Comparison of ENCODE assay signal across 1 cellular context in the genomic region with DNA sequence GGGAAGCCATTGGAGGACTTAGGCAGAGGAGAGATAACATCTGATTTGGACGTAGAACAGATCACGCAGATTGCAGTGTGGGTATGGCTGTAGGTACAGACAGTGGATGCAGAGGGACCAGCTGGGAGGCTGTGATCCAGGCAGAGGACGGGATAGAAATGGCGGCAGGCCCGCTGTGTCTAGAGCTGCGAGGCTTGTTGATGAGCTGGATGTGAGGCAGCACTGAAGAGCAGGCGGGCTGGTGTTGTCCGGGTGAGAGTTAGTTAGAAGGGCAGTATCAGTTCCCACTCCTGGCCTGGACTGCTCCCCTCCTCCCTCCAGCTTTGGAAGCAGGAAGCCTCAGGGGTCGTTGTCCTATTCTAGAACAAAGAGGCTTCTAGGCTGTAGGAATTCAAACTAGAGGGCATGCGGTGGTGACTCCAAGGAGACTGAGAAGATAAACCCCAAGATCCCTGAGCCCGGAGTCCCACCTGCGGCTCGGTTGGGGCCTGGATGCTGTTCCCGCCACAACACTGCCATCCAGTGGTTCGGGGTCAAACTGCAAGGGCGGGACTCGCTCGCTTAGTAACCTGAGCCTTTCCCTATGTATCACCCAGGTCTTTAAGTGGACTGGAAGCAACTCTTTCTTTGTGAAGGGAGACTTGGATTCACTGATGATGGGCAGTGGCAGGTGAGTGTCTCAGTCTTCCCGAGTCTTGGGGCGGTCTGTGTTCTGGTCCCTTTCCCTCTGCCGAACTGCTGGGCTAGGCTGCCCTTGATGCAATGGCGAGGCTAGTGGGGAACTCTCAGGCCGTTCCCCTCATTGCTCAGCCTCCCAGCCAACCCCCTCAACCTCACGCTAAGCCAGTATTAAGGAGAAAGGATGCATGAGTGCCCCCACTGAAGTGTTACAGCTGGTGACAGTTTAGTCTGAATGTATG.
A peak's percentile ranks its signal among the peaks of the same experiment; 100 is the strongest.
TF ChIP-seq lines count a peak whose summit lies in the region.

No MANE protein-coding gene starts in this region.

TF ChIP-seq in HepG2, 621 proteins besides CTCF, POLR2A, EP300 and RAD21 (continued from another document and continues in another):
- TF ChIP-seq, protein P1, sequence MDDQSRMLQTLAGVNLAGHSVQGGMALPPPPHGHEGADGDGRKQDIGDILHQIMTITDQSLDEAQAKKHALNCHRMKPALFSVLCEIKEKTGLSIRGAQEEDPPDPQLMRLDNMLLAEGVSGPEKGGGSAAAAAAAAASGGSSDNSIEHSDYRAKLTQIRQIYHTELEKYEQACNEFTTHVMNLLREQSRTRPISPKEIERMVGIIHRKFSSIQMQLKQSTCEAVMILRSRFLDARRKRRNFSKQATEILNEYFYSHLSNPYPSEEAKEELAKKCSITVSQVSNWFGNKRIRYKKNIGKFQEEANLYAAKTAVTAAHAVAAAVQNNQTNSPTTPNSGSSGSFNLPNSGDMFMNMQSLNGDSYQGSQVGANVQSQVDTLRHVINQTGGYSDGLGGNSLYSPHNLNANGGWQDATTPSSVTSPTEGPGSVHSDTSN (CRISPR knock-in tag; IDR thresholded peaks at IDR 0.05; ENCODE audit: borderline replicate concordance): no peak
- TF ChIP-seq ZNF563 (CRISPR knock-in tag; IDR thresholded peaks at IDR 0.05): 0 out of 2 replicates have a peak, but pooled peaks have one; percentile 31
- TF ChIP-seq SOX13 (IDR thresholded peaks at IDR 0.05): no peak
- 0 out of 4 replicates have a peak, but pooled peaks of 1 of the 2 experiments have one; percentile 15 for TF ChIP-seq SOX13 (CRISPR knock-in tag; conservative IDR thresholded peaks at IDR 0.05 in 1 of 2, IDR thresholded peaks at IDR 0.05 in 1 of 2)
- no peak for TF ChIP-seq ZFP36 (IDR thresholded peaks at IDR 0.05; ENCODE audit: borderline replicate concordance, low read depth, low read length, partially characterized antibody)
- TF ChIP-seq ETV6 (CRISPR knock-in tag; conservative IDR thresholded peaks at IDR 0.05): no peak
- TF ChIP-seq SOX5 (CRISPR knock-in tag; IDR thresholded peaks at IDR 0.05; ENCODE audit: borderline replicate concordance): no peak
- TF ChIP-seq, protein P2, sequence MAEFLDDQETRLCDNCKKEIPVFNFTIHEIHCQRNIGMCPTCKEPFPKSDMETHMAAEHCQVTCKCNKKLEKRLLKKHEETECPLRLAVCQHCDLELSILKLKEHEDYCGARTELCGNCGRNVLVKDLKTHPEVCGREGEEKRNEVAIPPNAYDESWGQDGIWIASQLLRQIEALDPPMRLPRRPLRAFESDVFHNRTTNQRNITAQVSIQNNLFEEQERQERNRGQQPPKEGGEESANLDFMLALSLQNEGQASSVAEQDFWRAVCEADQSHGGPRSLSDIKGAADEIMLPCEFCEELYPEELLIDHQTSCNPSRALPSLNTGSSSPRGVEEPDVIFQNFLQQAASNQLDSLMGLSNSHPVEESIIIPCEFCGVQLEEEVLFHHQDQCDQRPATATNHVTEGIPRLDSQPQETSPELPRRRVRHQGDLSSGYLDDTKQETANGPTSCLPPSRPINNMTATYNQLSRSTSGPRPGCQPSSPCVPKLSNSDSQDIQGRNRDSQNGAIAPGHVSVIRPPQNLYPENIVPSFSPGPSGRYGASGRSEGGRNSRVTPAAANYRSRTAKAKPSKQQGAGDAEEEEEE (CRISPR knock-in tag; IDR thresholded peaks at IDR 0.05; ENCODE audit: borderline replicate concordance): peak; percentile 96
- TF ChIP-seq, protein P3, sequence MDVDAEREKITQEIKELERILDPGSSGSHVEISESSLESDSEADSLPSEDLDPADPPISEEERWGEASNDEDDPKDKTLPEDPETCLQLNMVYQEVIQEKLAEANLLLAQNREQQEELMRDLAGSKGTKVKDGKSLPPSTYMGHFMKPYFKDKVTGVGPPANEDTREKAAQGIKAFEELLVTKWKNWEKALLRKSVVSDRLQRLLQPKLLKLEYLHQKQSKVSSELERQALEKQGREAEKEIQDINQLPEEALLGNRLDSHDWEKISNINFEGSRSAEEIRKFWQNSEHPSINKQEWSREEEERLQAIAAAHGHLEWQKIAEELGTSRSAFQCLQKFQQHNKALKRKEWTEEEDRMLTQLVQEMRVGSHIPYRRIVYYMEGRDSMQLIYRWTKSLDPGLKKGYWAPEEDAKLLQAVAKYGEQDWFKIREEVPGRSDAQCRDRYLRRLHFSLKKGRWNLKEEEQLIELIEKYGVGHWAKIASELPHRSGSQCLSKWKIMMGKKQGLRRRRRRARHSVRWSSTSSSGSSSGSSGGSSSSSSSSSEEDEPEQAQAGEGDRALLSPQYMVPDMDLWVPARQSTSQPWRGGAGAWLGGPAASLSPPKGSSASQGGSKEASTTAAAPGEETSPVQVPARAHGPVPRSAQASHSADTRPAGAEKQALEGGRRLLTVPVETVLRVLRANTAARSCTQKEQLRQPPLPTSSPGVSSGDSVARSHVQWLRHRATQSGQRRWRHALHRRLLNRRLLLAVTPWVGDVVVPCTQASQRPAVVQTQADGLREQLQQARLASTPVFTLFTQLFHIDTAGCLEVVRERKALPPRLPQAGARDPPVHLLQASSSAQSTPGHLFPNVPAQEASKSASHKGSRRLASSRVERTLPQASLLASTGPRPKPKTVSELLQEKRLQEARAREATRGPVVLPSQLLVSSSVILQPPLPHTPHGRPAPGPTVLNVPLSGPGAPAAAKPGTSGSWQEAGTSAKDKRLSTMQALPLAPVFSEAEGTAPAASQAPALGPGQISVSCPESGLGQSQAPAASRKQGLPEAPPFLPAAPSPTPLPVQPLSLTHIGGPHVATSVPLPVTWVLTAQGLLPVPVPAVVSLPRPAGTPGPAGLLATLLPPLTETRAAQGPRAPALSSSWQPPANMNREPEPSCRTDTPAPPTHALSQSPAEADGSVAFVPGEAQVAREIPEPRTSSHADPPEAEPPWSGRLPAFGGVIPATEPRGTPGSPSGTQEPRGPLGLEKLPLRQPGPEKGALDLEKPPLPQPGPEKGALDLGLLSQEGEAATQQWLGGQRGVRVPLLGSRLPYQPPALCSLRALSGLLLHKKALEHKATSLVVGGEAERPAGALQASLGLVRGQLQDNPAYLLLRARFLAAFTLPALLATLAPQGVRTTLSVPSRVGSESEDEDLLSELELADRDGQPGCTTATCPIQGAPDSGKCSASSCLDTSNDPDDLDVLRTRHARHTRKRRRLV (CRISPR knock-in tag; IDR thresholded peaks at IDR 0.05): peak; percentile 74; the same call in 1 of the 2 replicates
- no peak for TF ChIP-seq FOXK2 (IDR thresholded peaks at IDR 0.05)
- peak; percentile 60 for TF ChIP-seq ZFY (CRISPR knock-in tag; IDR thresholded peaks at IDR 0.05)
- no peak for TF ChIP-seq ADNP (CRISPR knock-in tag; IDR thresholded peaks at IDR 0.05)
- TF ChIP-seq ZSCAN21 (CRISPR knock-in tag; IDR thresholded peaks at IDR 0.05; ENCODE audit: borderline replicate concordance): peak; percentile 23; the same call in 1 of the 2 replicates
- 0 out of 2 replicates have a peak, but pooled peaks have one; percentile 73 for TF ChIP-seq ZNF263 (CRISPR knock-in tag; IDR thresholded peaks at IDR 0.05)
- TF ChIP-seq NCOA2 (CRISPR knock-in tag; IDR thresholded peaks at IDR 0.05): no peak; the same call in 1 of the 2 replicates
- TF ChIP-seq, protein P4, sequence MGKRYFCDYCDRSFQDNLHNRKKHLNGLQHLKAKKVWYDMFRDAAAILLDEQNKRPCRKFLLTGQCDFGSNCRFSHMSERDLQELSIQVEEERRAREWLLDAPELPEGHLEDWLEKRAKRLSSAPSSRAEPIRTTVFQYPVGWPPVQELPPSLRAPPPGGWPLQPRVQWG (CRISPR knock-in tag; IDR thresholded peaks at IDR 0.05; ENCODE audit: borderline replicate concordance, low read depth): no peak
- TF ChIP-seq FOXK1 (CRISPR knock-in tag; IDR thresholded peaks at IDR 0.05; ENCODE audit: borderline replicate concordance, low read depth): no peak
- no peak for TF ChIP-seq ZFP36L2 (CRISPR knock-in tag; IDR thresholded peaks at IDR 0.05)
- TF ChIP-seq ZMYM2 (CRISPR knock-in tag; IDR thresholded peaks at IDR 0.05): no peak
- TF ChIP-seq CAMTA2 (CRISPR knock-in tag; IDR thresholded peaks at IDR 0.05; ENCODE audit: borderline replicate concordance): no peak
- TF ChIP-seq, protein P5, sequence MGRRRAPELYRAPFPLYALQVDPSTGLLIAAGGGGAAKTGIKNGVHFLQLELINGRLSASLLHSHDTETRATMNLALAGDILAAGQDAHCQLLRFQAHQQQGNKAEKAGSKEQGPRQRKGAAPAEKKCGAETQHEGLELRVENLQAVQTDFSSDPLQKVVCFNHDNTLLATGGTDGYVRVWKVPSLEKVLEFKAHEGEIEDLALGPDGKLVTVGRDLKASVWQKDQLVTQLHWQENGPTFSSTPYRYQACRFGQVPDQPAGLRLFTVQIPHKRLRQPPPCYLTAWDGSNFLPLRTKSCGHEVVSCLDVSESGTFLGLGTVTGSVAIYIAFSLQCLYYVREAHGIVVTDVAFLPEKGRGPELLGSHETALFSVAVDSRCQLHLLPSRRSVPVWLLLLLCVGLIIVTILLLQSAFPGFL (CRISPR knock-in tag; IDR thresholded peaks at IDR 0.05): no peak
- TF ChIP-seq SMC3 (IDR thresholded peaks at IDR 0.05; ENCODE audit: low read length): peak; percentile 92
- TF ChIP-seq ZNF12 (CRISPR knock-in tag; IDR thresholded peaks at IDR 0.05): 0 out of 2 replicates have a peak, but pooled peaks have one; percentile 33
- TF ChIP-seq SIN3B (IDR thresholded peaks at IDR 0.05; ENCODE audit: low read length): no peak
- no peak for TF ChIP-seq GZF1 (CRISPR knock-in tag; IDR thresholded peaks at IDR 0.05)
- TF ChIP-seq, protein P6, sequence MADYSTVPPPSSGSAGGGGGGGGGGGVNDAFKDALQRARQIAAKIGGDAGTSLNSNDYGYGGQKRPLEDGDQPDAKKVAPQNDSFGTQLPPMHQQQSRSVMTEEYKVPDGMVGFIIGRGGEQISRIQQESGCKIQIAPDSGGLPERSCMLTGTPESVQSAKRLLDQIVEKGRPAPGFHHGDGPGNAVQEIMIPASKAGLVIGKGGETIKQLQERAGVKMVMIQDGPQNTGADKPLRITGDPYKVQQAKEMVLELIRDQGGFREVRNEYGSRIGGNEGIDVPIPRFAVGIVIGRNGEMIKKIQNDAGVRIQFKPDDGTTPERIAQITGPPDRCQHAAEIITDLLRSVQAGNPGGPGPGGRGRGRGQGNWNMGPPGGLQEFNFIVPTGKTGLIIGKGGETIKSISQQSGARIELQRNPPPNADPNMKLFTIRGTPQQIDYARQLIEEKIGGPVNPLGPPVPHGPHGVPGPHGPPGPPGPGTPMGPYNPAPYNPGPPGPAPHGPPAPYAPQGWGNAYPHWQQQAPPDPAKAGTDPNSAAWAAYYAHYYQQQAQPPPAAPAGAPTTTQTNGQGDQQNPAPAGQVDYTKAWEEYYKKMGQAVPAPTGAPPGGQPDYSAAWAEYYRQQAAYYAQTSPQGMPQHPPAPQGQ (CRISPR knock-in tag; IDR thresholded peaks at IDR 0.05; ENCODE audit: borderline replicate concordance): 0 out of 2 replicates have a peak, but pooled peaks have one; percentile 69
- TF ChIP-seq, protein P7, sequence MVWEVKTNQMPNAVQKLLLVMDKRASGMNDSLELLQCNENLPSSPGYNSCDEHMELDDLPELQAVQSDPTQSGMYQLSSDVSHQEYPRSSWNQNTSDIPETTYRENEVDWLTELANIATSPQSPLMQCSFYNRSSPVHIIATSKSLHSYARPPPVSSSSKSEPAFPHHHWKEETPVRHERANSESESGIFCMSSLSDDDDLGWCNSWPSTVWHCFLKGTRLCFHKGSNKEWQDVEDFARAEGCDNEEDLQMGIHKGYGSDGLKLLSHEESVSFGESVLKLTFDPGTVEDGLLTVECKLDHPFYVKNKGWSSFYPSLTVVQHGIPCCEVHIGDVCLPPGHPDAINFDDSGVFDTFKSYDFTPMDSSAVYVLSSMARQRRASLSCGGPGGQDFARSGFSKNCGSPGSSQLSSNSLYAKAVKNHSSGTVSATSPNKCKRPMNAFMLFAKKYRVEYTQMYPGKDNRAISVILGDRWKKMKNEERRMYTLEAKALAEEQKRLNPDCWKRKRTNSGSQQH (CRISPR knock-in tag; IDR thresholded peaks at IDR 0.05; ENCODE audit: low read depth): peak; percentile 23; the same call in 1 of the 2 replicates
- peak; percentile 88 for TF ChIP-seq ZNF501 (CRISPR knock-in tag; IDR thresholded peaks at IDR 0.05)
- TF ChIP-seq, protein P8, sequence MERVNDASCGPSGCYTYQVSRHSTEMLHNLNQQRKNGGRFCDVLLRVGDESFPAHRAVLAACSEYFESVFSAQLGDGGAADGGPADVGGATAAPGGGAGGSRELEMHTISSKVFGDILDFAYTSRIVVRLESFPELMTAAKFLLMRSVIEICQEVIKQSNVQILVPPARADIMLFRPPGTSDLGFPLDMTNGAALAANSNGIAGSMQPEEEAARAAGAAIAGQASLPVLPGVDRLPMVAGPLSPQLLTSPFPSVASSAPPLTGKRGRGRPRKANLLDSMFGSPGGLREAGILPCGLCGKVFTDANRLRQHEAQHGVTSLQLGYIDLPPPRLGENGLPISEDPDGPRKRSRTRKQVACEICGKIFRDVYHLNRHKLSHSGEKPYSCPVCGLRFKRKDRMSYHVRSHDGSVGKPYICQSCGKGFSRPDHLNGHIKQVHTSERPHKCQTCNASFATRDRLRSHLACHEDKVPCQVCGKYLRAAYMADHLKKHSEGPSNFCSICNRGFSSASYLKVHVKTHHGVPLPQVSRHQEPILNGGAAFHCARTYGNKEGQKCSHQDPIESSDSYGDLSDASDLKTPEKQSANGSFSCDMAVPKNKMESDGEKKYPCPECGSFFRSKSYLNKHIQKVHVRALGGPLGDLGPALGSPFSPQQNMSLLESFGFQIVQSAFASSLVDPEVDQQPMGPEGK (CRISPR knock-in tag; IDR thresholded peaks at IDR 0.05): peak; percentile 62
- TF ChIP-seq, protein P9, sequence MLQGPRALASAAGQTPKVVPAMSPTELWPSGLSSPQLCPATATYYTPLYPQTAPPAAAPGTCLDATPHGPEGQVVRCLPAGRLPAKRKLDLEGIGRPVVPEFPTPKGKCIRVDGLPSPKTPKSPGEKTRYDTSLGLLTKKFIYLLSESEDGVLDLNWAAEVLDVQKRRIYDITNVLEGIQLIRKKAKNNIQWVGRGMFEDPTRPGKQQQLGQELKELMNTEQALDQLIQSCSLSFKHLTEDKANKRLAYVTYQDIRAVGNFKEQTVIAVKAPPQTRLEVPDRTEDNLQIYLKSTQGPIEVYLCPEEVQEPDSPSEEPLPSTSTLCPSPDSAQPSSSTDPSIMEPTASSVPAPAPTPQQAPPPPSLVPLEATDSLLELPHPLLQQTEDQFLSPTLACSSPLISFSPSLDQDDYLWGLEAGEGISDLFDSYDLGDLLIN (CRISPR knock-in tag; IDR thresholded peaks at IDR 0.05; ENCODE audit: borderline replicate concordance): 0 out of 2 replicates have a peak, but pooled peaks have one; percentile 30
- TF ChIP-seq ZNF720 (CRISPR knock-in tag; IDR thresholded peaks at IDR 0.05): no peak
- TF ChIP-seq, protein P10, sequence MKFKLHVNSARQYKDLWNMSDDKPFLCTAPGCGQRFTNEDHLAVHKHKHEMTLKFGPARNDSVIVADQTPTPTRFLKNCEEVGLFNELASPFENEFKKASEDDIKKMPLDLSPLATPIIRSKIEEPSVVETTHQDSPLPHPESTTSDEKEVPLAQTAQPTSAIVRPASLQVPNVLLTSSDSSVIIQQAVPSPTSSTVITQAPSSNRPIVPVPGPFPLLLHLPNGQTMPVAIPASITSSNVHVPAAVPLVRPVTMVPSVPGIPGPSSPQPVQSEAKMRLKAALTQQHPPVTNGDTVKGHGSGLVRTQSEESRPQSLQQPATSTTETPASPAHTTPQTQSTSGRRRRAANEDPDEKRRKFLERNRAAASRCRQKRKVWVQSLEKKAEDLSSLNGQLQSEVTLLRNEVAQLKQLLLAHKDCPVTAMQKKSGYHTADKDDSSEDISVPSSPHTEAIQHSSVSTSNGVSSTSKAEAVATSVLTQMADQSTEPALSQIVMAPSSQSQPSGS (CRISPR knock-in tag; IDR thresholded peaks at IDR 0.05): peak; percentile 55; the same call in 1 of the 2 replicates
- no peak; the same call in 1 of the 2 replicates for TF ChIP-seq MED1 (CRISPR knock-in tag; IDR thresholded peaks at IDR 0.05)
- no peak for TF ChIP-seq ZNF510 (CRISPR knock-in tag; IDR thresholded peaks at IDR 0.05; ENCODE audit: low read depth)
- TF ChIP-seq FOSL1 (CRISPR knock-in tag; IDR thresholded peaks at IDR 0.05; ENCODE audit: borderline replicate concordance): no peak
